13 cellular contexts compared by ENCODE assay signal in genomic region chr19:38678891-38679494, GRCh38. TPM values are rescaled to one million over a fixed set of nuclear protein-coding genes. Genes with fewer than 3 reads are reported as not detected.
DNase-seq lines count a peak whose midpoint lies in the region; FAIRE-seq and TF ChIP-seq lines count a peak whose summit lies in the region.
"Had no signal": no experiment of that assay in that cellular context is flagged by ENCODE, and none has a peak within 500 bp of the region (broad histone marks: within the 10 kb centered on the region; RNA-seq: fewer than 3 reads in every experiment).

No MANE protein-coding gene starts in this region.

- no peaks in the 10 kb centered on the region for H3K9me3 ChIP-seq in CD8-positive, alpha-beta memory T cell (ENCODE audit: low read length)
- H3K9me3 ChIP-seq in adrenal gland (replicated peaks in 1 of 3) (no peaks in the 10 kb centered on the region), liver (ENCODE audit: control insufficient read depth in 4 of 4, low read length in 3 of 4) (no peaks in the 10 kb centered on the region), small intestine (ENCODE audit: control insufficient read depth, low read depth) (no peaks in the 10 kb centered on the region), MG63 (no peaks in the 10 kb centered on the region)

- peaks cover 6 to 18% (median 6%) of the 10 kb centered on the region in 3 donors for H3K36me3 Mint-ChIP-seq in CD8-positive, alpha-beta memory T cell

- peak overlapping the region; percentile 63 to 100 (median 94) for H3K27ac Mint-ChIP-seq in CD8-positive, alpha-beta memory T cell
- H3K27ac Mint-ChIP-seq: activated naive CD4-positive, alpha-beta T cell treated with anti-CD3 and anti-CD28 coated beads, Interleukin-2, amount 50 U/mL, for 72 hours had no signal

- CTCF ChIA-PET in CD8-positive, alpha-beta memory T cell (lab: Charles Lee): interaction anchor here (1.0 to 1.2 kb wide), 2 partner anchors 10 to 38 kb away, joined by 3 read pairs; no protein-coding TSS in a partner anchor

- peaks cover 96 to 99% (median 97%) of the 10 kb centered on the region in 3 donors for H3K4me1 Mint-ChIP-seq in CD8-positive, alpha-beta memory T cell

- no peak for TF ChIP-seq RAD21 in liver (IDR thresholded peaks at IDR 0.05)

- peaks cover 94% of the 10 kb centered on the region for H3K4me1 ChIP-seq in CD8-positive, alpha-beta memory T cell (ENCODE audit: insufficient read depth, low read length)
- H3K4me1 ChIP-seq in adrenal gland (replicated peaks in 1 of 2) (peaks cover 36 to 66% of the 10 kb centered on the region in 2 donors), liver (ENCODE audit: control insufficient read depth in 4 of 4, insufficient read depth in 4 of 4, low read length in 3 of 4) (peaks cover 18 to 80% (median 33%) of the 10 kb centered on the region in 4 donors), small intestine (ENCODE audit: control insufficient read depth in 2 of 2, insufficient read depth in 1 of 2, low read depth in 1 of 2, low read length in 1 of 2) (peaks cover 40 to 62% of the 10 kb centered on the region in 2 donors)

- H3K4me3 ChIP-seq in CD8-positive, alpha-beta memory T cell (ENCODE audit: low read length): no peak overlapping the region
- H3K4me3 ChIP-seq in adrenal gland: no peak overlapping the region
- no peak overlapping the region for H3K4me3 ChIP-seq in liver (ENCODE audit: low read depth in 1 of 3, low read length in 3 of 3)
- H3K4me3 ChIP-seq in small intestine (ENCODE audit: low read depth in 1 of 2, low read length in 2 of 2): no peak overlapping the region
- no peak overlapping the region for H3K4me3 ChIP-seq in MG63

- TF ChIP-seq CTCF in adrenal gland (IDR thresholded peaks at IDR 0.05) (no peak), liver (IDR thresholded peaks at IDR 0.05; ENCODE audit: low read depth, low read length, missing input control) (no peak)

- H3K9me3 Mint-ChIP-seq in CD8-positive, alpha-beta memory T cell: no peaks in the 10 kb centered on the region

- no peak for FAIRE-seq in small intestine (lab: Jason Lieb, UNC)
- FAIRE-seq: islet of Langerhans had no signal

- no peak for DNase-seq in CD8-positive, alpha-beta memory T cell
- DNase-seq in adrenal gland: no peak
- DNase-seq in small intestine: no peak
- no peak for DNase-seq in midbrain (lab: John Stamatoyannopoulos, UW)
- no peak for DNase-seq in SK-N-DZ (ENCODE audit: low spot score)
- DNase-seq in activated CD8-positive, alpha-beta memory T cell treated with anti-CD3 and anti-CD28 coated beads for 24 hours: no peak
- no peak for DNase-seq in MG63
- DNase-seq: activated CD4-positive, alpha-beta T cell treated with anti-CD3 and anti-CD28 coated beads for 36 hours; SIG-M5; stimulated activated naive CD4-positive, alpha-beta T cell had no signal

- POLR2A ChIA-PET in CD8-positive, alpha-beta memory T cell (lab: Charles Lee): no interaction called here

- H3K27me3 Mint-ChIP-seq in CD8-positive, alpha-beta memory T cell: no peaks in the 10 kb centered on the region
- H3K27me3 Mint-ChIP-seq: activated CD4-positive, alpha-beta T cell treated with anti-CD3 and anti-CD28 coated beads for 36 hours had no signal

- H3K4me3 Mint-ChIP-seq in CD8-positive, alpha-beta memory T cell: peak overlapping the region in 3 of 7 donors; percentile 51 to 73 (median 59)
- H3K4me3 Mint-ChIP-seq: activated CD4-positive, alpha-beta T cell treated with anti-CD3 and anti-CD28 coated beads for 36 hours had no signal

- TF ChIP-seq POLR2A in adrenal gland (IDR thresholded peaks at IDR 0.05): no peak

- WGBS in adrenal gland, 4 donors: 75 to 84% (median 80%) methylated on average over 7 of the region's 7 CpGs
- WGBS in liver: 85% methylated on average over 7 of the region's 7 CpGs
- 70 to 75% (median 75%) methylated on average over 7 of the region's 7 CpGs for WGBS in small intestine, 3 donors

- H3K36me3 ChIP-seq in CD8-positive, alpha-beta memory T cell (ENCODE audit: insufficient read depth, low read length): peaks cover 5% of the 10 kb centered on the region
- H3K36me3 ChIP-seq in adrenal gland (replicated peaks in 1 of 2): no peaks in the 10 kb centered on the region
- H3K36me3 ChIP-seq in liver (ENCODE audit: control insufficient read depth in 4 of 4, insufficient read depth in 3 of 4, low read depth in 1 of 4, low read length in 3 of 4): peaks cover 0 to 3% (median 0%) of the 10 kb centered on the region in 4 donors
- H3K36me3 ChIP-seq in small intestine (ENCODE audit: control insufficient read depth in 2 of 2, insufficient read depth in 2 of 2, low read length in 2 of 2): no peaks in the 10 kb centered on the region
- peaks cover 86% of the 10 kb centered on the region for H3K36me3 ChIP-seq in MG63

- no peak overlapping the region for H3K9ac ChIP-seq in liver (ENCODE audit: low read depth in 1 of 2, low read length in 2 of 2)

- intact Hi-C loops in adrenal gland (cut with DNase I): no loop called here

- H3K27me3 ChIP-seq in CD8-positive, alpha-beta memory T cell (ENCODE audit: insufficient read depth, low read length, poor library complexity, severe bottlenecking): no peaks in the 10 kb centered on the region
- H3K27me3 ChIP-seq in adrenal gland (no peaks in the 10 kb centered on the region), liver (ENCODE audit: control insufficient read depth in 4 of 4, insufficient read depth in 4 of 4, low read length in 3 of 4) (no peaks in the 10 kb centered on the region), small intestine (ENCODE audit: control insufficient read depth in 2 of 2, insufficient read depth in 2 of 2, low read length in 2 of 2) (no peaks in the 10 kb centered on the region), MG63 (no peaks in the 10 kb centered on the region)

- H3K27ac ChIP-seq in CD8-positive, alpha-beta memory T cell (ENCODE audit: low read depth, low read length): peak overlapping the region; percentile 9
- peak overlapping the region in 3 of 5 donors; percentile 32 to 95 (median 91) for H3K27ac ChIP-seq in adrenal gland
- peak overlapping the region; percentile 78 to 82 for H3K27ac ChIP-seq in liver (ENCODE audit: low read depth in 1 of 2, low read length in 2 of 2)
- H3K27ac ChIP-seq in small intestine (ENCODE audit: low read depth in 1 of 2, low read length in 1 of 2): peak overlapping the region; percentile 78 to 83

TF ChIP-seq in liver, 16 proteins besides CTCF, POLR2A, EP300 and RAD21:
- TF ChIP-seq NR2F2 (IDR thresholded peaks at IDR 0.05): no peak
- no peak for TF ChIP-seq FOXA2 (IDR thresholded peaks at IDR 0.05)
- no peak for TF ChIP-seq SP1 (IDR thresholded peaks at IDR 0.05)
- no peak for TF ChIP-seq JUND (IDR thresholded peaks at IDR 0.05)
- TF ChIP-seq RXRA (IDR thresholded peaks at IDR 0.05): no peak
- TF ChIP-seq GABPA (IDR thresholded peaks at IDR 0.05 in 1 of 2, conservative IDR thresholded peaks at IDR 0.05 in 1 of 2): no peak
- no peak for TF ChIP-seq REST (IDR thresholded peaks at IDR 0.05)

RNA-seq across cellular contexts. Expression of gene ACTN4, which starts 31.5 kb away (rescaled TPM):
- 100 to 1,000 TPM; 295 to 314 TPM for total RNA-seq in CD8-positive, alpha-beta memory T cell
- polyA plus RNA-seq in CD8-positive, alpha-beta memory T cell: 31.9 TPM
- 100 to 1,000 TPM; 430 to 773 (median 575) TPM for total RNA-seq in adrenal gland
- 100 to 1,000 TPM; 148 to 586 (median 554) TPM for polyA plus RNA-seq in adrenal gland
- total RNA-seq in liver: 100 to 1,000 TPM in 1 of 2 donors, 10 to 100 TPM in 1; 93.9 to 164 TPM
- 100 to 1,000 TPM in 1 of 2 donors, 10 to 100 TPM in 1; 35.4 to 104 TPM for polyA plus RNA-seq in liver
- 100 to 1,000 TPM; 188 to 326 (median 291) TPM for polyA plus RNA-seq in small intestine
- 85.3 and 95.3 TPM in 2 replicates for polyA plus RNA-seq in SK-N-DZ (2014; cell fraction: cytosol; rRNA removed)
- polyA plus RNA-seq in SK-N-DZ (2014; cell fraction: nucleus; rRNA removed): 124 and 196 TPM in 2 replicates
- 476 and 621 TPM in 2 replicates for total RNA-seq in MG63 (2014; rRNA removed; shearing (Covaris generic); ENCODE audit: low replicate concordance)

Comparison
In these comparisons a context has a peak if more than half of its experiments do, and no peak if none do; other contexts are left out.
1. H3K27ac ChIP-seq: peak in every context shown above with its lines; median percentile 91 in adrenal gland; 80 in small intestine; 80 in liver; 9 in CD8-positive, alpha-beta memory T cell.